24 cellular contexts compared by ENCODE assay signal in genomic region chr22:17007257-17007656, GRCh38. TPM values are rescaled to one million over a fixed set of nuclear protein-coding genes. Genes with fewer than 3 reads are reported as not detected.
"Had no signal": no experiment of that assay in that cellular context is flagged by ENCODE, and none has a peak within 500 bp of the region (broad histone marks: within the 10 kb centered on the region; RNA-seq: fewer than 3 reads in every experiment).

No MANE protein-coding gene starts in this region.

- H3K27ac Mint-ChIP-seq: nephron progenitor cell; stimulated activated memory B cell treated with anti-CD40 and anti-IgM and Interleukin-4, amounts not matched to agents 10 μg/mL and 1 μg/mL and 100 μg/mL, for 72 hours had no signal

- H3K4me1 Mint-ChIP-seq: central memory CD8-positive, alpha-beta T cell; nephron progenitor cell; stimulated activated memory B cell treated with anti-CD40 and anti-IgM and Interleukin-4, amounts not matched to agents 10 μg/mL and 1 μg/mL and 100 μg/mL, for 72 hours had no signal

- H3K27ac ChIP-seq: coronary artery, gastrocnemius medialis, left lung, sigmoid colon, thyroid gland, VCaP had no signal

- H3K4me3 ChIP-seq: coronary artery, gastrocnemius medialis, left lung, sigmoid colon, thyroid gland had no signal

- H3K4me1 ChIP-seq: gastrocnemius medialis, left lung, sigmoid colon, thyroid gland had no signal

- H3K27me3 ChIP-seq: thyroid gland had no signal

- H3K9me3 ChIP-seq: gastrocnemius medialis, sigmoid colon, thyroid gland had no signal

- ATAC-seq: esophagus mucosa, gastrocnemius medialis, left lung had no signal

- H3K36me3 ChIP-seq: gastrocnemius medialis, left lung, sigmoid colon, thyroid gland had no signal

- H3K4me3 Mint-ChIP-seq: central memory CD8-positive, alpha-beta T cell; nephron progenitor cell; stimulated activated memory B cell treated with anti-CD40 and anti-IgM and Interleukin-4, amounts not matched to agents 10 μg/mL and 1 μg/mL and 100 μg/mL, for 72 hours had no signal

- DNase-seq: activated CD4-positive, alpha-beta T cell treated with anti-CD3 and anti-CD28 coated beads for 1 hour; activated CD8-positive, alpha-beta memory T cell treated with anti-CD3 and anti-CD28 coated beads for 24 hours; activated CD8-positive, alpha-beta memory T cell treated with anti-CD3 and anti-CD28 coated beads, Interleukin-2, amount 50 U/mL, for 48 hours; activated effector memory CD4-positive, alpha-beta T cell treated with anti-CD3 and anti-CD28 coated beads, Interleukin-2, amount 50 U/mL, for 16 hours; activated naive CD4-positive, alpha-beta T cell treated with anti-CD3 and anti-CD28 coated beads, Interleukin-2, amount 50 U/mL, for 16 hours; activated T-cell treated with anti-CD3 and anti-CD28 coated beads, Interleukin-2, amount 50 U/mL, for 48 hours; aorta; gastrocnemius medialis; mammary epithelial cell; nephron progenitor cell; occipital lobe; sigmoid colon; stimulated activated CD4-positive, alpha-beta T cell treated with anti-CD3 and anti-CD28 coated beads, Interleukin-4, amount 100 ng/mL, for 4 hours; T-helper 2 cell; thyroid gland had no signal

RNA-seq across cellular contexts. Expression of gene GAB4, which starts 0.8 kb away (rescaled TPM):
- total RNA-seq: aorta, esophagus mucosa, gastrocnemius medialis, kidney epithelial cell, left lung, mammary epithelial cell, myocyte, occipital lobe, renal cortical epithelial cell, thyroid gland had no signal
- polyA plus RNA-seq: aorta, mammary epithelial cell had no signal
